Comparison of ENCODE assay signal across 21 cellular contexts in genomic region chr2:236600158-236600557, GRCh38. TPM values are rescaled to one million over a fixed set of nuclear protein-coding genes. Genes with fewer than 3 reads are reported as not detected.
"Had no signal": no experiment of that assay in that cellular context is flagged by ENCODE, and none has a peak within 500 bp of the region (broad histone marks: within the 10 kb centered on the region; RNA-seq: fewer than 3 reads in every experiment).

No MANE protein-coding gene starts in this region.

- H3K36me3 Mint-ChIP-seq: mesothelial cell of epicardium had no signal

- DNase-seq: dermis blood vessel endothelial cell; dorsolateral prefrontal cortex; effector CD4-positive, alpha-beta T cell; effector memory CD4-positive, alpha-beta T cell; esophagus squamous epithelium; foreskin fibroblast; foreskin melanocyte; gastrocnemius medialis; glutamatergic neuron; head of caudate nucleus; heart right ventricle; hippocampal formation; left cardiac atrium; left lung; left ventricle myocardium superior; lower lobe of right lung; mesenchymal stem cell; mucosa of descending colon had no signal

- H3K9me3 ChIP-seq: esophagus squamous epithelium, gastrocnemius medialis, heart right ventricle, left lung, lower lobe of right lung, mucosa of descending colon had no signal

- H3K4me1 ChIP-seq: esophagus squamous epithelium, gastrocnemius medialis, left lung, lower lobe of right lung had no signal

- H3K27ac ChIP-seq: coronary artery, dorsolateral prefrontal cortex, esophagus squamous epithelium, gastrocnemius medialis, heart right ventricle, left lung, lower lobe of right lung had no signal

- H3K4me3 ChIP-seq: coronary artery, dorsolateral prefrontal cortex, esophagus squamous epithelium, gastrocnemius medialis, heart right ventricle, left lung, lower lobe of right lung, mucosa of descending colon had no signal

- H3K36me3 ChIP-seq: esophagus squamous epithelium, gastrocnemius medialis, heart right ventricle, left lung, lower lobe of right lung had no signal

- H3K27me3 ChIP-seq: dorsolateral prefrontal cortex, gastrocnemius medialis, heart right ventricle had no signal

- H3K9me3 Mint-ChIP-seq: mesothelial cell of epicardium had no signal

- H3K4me3 Mint-ChIP-seq: mesothelial cell of epicardium had no signal

- H3K27ac Mint-ChIP-seq: mesothelial cell of epicardium had no signal

RNA-seq across cellular contexts. Expression of gene ACKR3, which starts 30.5 kb away (rescaled TPM):
- total RNA-seq: epithelial cell of proximal tubule had no signal
